In the genomic region with DNA sequence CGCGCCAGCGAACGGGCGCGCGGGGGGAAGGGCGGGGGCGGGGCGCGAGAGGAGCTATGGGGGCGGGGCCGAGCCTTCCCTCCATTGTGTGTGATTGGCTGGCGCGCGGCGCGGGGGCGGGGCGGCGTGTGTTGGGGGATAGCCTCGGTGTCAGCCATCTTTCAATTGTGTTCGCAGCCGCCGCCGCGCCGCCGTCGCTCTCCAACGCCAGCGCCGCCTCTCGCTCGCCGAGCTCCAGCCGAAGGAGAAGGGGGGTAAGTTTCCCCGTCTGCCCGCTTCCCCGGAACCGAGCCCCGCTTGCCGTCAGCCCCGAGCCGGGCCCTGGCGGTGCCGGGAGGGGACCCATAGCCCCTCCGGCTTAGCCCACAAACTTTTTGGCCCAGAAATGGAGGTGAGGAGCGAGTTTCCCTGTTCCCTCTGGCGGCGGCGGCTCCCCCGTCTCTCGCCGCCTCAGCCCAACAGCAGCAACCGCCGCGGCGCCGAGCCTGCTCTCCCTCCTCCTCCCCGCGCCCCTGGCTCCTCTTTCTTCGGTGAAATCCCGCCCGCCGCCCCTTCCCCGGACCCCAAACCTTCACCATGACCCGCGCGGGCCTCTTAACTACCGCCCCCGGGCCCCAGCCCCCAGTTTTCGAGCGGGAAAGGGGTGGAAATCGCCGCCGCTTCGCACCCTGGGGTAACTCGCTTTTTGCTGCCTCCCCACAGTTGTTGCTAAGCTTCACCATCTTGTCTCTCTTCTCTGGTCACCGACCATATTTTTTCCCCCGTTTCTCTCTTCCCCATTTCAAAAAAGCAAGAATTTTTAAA, we compare ENCODE assay signal across 1 cellular context.
TF ChIP-seq lines count a peak whose summit lies in the region.

A gene (plus strand): TSS at position 159 of the 804 bp plus-strand sequence. CDS start 1,636 bp downstream, outside the sequence.

TF ChIP-seq in HepG2, 621 proteins besides CTCF, POLR2A, EP300 and RAD21 (continued from another document and continues in another):
- no peak for TF ChIP-seq ARNTL (CRISPR knock-in tag; IDR thresholded peaks at IDR 0.05)
- no peak for TF ChIP-seq GTF2F1 (IDR thresholded peaks at IDR 0.05; ENCODE audit: low read length)
- TF ChIP-seq, protein P1, sequence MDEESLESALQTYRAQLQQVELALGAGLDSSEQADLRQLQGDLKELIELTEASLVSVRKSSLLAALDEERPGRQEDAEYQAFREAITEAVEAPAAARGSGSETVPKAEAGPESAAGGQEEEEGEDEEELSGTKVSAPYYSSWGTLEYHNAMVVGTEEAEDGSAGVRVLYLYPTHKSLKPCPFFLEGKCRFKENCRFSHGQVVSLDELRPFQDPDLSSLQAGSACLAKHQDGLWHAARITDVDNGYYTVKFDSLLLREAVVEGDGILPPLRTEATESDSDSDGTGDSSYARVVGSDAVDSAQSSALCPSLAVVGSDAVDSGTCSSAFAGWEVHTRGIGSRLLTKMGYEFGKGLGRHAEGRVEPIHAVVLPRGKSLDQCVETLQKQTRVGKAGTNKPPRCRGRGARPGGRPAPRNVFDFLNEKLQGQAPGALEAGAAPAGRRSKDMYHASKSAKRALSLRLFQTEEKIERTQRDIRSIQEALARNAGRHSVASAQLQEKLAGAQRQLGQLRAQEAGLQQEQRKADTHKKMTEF (CRISPR knock-in tag; IDR thresholded peaks at IDR 0.05) = peak; percentile 61; the same call in 1 of the 2 replicates
- TF ChIP-seq ZNF788 (CRISPR knock-in tag; IDR thresholded peaks at IDR 0.05; ENCODE audit: borderline replicate concordance) = peak; percentile 53; the same call in 1 of the 2 replicates
- TF ChIP-seq, protein P2, sequence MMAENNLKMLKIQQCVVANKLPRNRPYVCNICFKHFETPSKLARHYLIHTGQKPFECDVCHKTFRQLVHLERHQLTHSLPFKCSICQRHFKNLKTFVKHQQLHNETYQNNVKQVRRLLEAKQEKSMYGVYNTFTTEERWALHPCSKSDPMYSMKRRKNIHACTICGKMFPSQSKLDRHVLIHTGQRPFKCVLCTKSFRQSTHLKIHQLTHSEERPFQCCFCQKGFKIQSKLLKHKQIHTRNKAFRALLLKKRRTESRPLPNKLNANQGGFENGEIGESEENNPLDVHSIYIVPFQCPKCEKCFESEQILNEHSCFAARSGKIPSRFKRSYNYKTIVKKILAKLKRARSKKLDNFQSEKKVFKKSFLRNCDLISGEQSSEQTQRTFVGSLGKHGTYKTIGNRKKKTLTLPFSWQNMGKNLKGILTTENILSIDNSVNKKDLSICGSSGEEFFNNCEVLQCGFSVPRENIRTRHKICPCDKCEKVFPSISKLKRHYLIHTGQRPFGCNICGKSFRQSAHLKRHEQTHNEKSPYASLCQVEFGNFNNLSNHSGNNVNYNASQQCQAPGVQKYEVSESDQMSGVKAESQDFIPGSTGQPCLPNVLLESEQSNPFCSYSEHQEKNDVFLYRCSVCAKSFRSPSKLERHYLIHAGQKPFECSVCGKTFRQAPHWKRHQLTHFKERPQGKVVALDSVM (CRISPR knock-in tag; IDR thresholded peaks at IDR 0.05) = no peak
- TF ChIP-seq, protein P3, sequence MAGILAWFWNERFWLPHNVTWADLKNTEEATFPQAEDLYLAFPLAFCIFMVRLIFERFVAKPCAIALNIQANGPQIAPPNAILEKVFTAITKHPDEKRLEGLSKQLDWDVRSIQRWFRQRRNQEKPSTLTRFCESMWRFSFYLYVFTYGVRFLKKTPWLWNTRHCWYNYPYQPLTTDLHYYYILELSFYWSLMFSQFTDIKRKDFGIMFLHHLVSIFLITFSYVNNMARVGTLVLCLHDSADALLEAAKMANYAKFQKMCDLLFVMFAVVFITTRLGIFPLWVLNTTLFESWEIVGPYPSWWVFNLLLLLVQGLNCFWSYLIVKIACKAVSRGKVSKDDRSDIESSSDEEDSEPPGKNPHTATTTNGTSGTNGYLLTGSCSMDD (CRISPR knock-in tag; IDR thresholded peaks at IDR 0.05) = no peak
- TF ChIP-seq STAG1 (CRISPR knock-in tag; IDR thresholded peaks at IDR 0.05) = no peak
- TF ChIP-seq, protein P4, sequence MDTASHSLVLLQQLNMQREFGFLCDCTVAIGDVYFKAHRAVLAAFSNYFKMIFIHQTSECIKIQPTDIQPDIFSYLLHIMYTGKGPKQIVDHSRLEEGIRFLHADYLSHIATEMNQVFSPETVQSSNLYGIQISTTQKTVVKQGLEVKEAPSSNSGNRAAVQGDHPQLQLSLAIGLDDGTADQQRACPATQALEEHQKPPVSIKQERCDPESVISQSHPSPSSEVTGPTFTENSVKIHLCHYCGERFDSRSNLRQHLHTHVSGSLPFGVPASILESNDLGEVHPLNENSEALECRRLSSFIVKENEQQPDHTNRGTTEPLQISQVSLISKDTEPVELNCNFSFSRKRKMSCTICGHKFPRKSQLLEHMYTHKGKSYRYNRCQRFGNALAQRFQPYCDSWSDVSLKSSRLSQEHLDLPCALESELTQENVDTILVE (CRISPR knock-in tag; IDR thresholded peaks at IDR 0.05) = no peak; the same call in 1 of the 2 replicates
- 0 out of 2 replicates have a peak, but pooled peaks have one; percentile 39 for TF ChIP-seq CCDC6 (CRISPR knock-in tag; IDR thresholded peaks at IDR 0.05)
- peak; percentile 65; the same call in 1 of the 2 replicates for TF ChIP-seq KMT2A (CRISPR knock-in tag; IDR thresholded peaks at IDR 0.05)
- TF ChIP-seq HES4 (CRISPR knock-in tag; IDR thresholded peaks at IDR 0.05; ENCODE audit: borderline replicate concordance) = peak; percentile 81; the same call in 1 of the 2 replicates
- TF ChIP-seq, protein P5, sequence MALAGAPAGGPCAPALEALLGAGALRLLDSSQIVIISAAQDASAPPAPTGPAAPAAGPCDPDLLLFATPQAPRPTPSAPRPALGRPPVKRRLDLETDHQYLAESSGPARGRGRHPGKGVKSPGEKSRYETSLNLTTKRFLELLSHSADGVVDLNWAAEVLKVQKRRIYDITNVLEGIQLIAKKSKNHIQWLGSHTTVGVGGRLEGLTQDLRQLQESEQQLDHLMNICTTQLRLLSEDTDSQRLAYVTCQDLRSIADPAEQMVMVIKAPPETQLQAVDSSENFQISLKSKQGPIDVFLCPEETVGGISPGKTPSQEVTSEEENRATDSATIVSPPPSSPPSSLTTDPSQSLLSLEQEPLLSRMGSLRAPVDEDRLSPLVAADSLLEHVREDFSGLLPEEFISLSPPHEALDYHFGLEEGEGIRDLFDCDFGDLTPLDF (CRISPR knock-in tag; IDR thresholded peaks at IDR 0.05) = no peak; the same call in 1 of the 2 replicates
- TF ChIP-seq NR1H2 (CRISPR knock-in tag; IDR thresholded peaks at IDR 0.05; ENCODE audit: borderline replicate concordance, low read depth) = no peak
- no peak for TF ChIP-seq ZNF883 (CRISPR knock-in tag; IDR thresholded peaks at IDR 0.05; ENCODE audit: not compliant biosample characterization)
- TF ChIP-seq SALL1 (CRISPR knock-in tag; IDR thresholded peaks at IDR 0.05) = peak; percentile 58; the same call in 1 of the 2 replicates
- TF ChIP-seq, protein P6, sequence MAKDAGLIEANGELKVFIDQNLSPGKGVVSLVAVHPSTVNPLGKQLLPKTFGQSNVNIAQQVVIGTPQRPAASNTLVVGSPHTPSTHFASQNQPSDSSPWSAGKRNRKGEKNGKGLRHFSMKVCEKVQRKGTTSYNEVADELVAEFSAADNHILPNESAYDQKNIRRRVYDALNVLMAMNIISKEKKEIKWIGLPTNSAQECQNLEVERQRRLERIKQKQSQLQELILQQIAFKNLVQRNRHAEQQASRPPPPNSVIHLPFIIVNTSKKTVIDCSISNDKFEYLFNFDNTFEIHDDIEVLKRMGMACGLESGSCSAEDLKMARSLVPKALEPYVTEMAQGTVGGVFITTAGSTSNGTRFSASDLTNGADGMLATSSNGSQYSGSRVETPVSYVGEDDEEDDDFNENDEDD (CRISPR knock-in tag; IDR thresholded peaks at IDR 0.05; ENCODE audit: borderline replicate concordance) = no peak; the same call in 1 of the 2 replicates
- TF ChIP-seq ZBTB20 (CRISPR knock-in tag; IDR thresholded peaks at IDR 0.05; ENCODE audit: borderline replicate concordance, low read depth) = no peak
- TF ChIP-seq GATAD2A (CRISPR knock-in tag; IDR thresholded peaks at IDR 0.05) = no peak
- TF ChIP-seq, protein P7, sequence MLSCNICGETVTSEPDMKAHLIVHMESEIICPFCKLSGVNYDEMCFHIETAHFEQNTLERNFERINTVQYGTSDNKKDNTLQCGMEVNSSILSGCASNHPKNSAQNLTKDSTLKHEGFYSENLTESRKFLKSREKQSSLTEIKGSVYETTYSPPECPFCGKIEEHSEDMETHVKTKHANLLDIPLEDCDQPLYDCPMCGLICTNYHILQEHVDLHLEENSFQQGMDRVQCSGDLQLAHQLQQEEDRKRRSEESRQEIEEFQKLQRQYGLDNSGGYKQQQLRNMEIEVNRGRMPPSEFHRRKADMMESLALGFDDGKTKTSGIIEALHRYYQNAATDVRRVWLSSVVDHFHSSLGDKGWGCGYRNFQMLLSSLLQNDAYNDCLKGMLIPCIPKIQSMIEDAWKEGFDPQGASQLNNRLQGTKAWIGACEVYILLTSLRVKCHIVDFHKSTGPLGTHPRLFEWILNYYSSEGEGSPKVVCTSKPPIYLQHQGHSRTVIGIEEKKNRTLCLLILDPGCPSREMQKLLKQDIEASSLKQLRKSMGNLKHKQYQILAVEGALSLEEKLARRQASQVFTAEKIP (CRISPR knock-in tag; IDR thresholded peaks at IDR 0.05; ENCODE audit: borderline replicate concordance) = no peak
- no peak for TF ChIP-seq TEAD2 (CRISPR knock-in tag; IDR thresholded peaks at IDR 0.05)
- peak; percentile 63 for TF ChIP-seq HNRNPLL (IDR thresholded peaks at IDR 0.05; ENCODE audit: low read depth, low read length, poor library complexity, severe bottlenecking)
- TF ChIP-seq EZH2 (conservative IDR thresholded peaks at IDR 0.05; ENCODE audit: low read depth, low read length) = no peak
- TF ChIP-seq PITX1 (CRISPR knock-in tag; IDR thresholded peaks at IDR 0.05) = no peak
- TF ChIP-seq, protein P8, sequence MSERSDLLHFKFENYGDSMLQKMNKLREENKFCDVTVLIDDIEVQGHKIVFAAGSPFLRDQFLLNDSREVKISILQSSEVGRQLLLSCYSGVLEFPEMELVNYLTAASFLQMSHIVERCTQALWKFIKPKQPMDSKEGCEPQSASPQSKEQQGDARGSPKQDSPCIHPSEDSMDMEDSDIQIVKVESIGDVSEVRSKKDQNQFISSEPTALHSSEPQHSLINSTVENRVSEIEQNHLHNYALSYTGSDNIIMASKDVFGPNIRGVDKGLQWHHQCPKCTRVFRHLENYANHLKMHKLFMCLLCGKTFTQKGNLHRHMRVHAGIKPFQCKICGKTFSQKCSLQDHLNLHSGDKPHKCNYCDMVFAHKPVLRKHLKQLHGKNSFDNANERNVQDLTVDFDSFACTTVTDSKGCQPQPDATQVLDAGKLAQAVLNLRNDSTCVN (CRISPR knock-in tag; IDR thresholded peaks at IDR 0.05; ENCODE audit: borderline replicate concordance) = no peak
- no peak for TF ChIP-seq GTF3A (CRISPR knock-in tag; conservative IDR thresholded peaks at IDR 0.05)
- TF ChIP-seq, protein P9, sequence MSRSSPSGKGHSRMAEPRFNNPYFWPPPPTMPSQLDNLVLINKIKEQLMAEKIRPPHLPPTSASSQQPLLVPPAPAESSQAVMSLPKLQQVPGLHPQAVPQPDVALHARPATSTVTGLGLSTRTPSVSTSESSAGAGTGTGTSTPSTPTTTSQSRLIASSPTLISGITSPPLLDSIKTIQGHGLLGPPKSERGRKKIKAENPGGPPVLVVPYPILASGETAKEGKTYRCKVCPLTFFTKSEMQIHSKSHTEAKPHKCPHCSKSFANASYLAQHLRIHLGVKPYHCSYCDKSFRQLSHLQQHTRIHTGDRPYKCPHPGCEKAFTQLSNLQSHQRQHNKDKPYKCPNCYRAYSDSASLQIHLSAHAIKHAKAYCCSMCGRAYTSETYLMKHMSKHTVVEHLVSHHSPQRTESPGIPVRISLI (CRISPR knock-in tag; IDR thresholded peaks at IDR 0.05; ENCODE audit: borderline replicate concordance) = no peak
- TF ChIP-seq, protein P10, sequence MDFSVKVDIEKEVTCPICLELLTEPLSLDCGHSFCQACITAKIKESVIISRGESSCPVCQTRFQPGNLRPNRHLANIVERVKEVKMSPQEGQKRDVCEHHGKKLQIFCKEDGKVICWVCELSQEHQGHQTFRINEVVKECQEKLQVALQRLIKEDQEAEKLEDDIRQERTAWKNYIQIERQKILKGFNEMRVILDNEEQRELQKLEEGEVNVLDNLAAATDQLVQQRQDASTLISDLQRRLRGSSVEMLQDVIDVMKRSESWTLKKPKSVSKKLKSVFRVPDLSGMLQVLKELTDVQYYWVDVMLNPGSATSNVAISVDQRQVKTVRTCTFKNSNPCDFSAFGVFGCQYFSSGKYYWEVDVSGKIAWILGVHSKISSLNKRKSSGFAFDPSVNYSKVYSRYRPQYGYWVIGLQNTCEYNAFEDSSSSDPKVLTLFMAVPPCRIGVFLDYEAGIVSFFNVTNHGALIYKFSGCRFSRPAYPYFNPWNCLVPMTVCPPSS (IDR thresholded peaks at IDR 0.05) = no peak
- no peak for TF ChIP-seq ZNF816 (CRISPR knock-in tag; IDR thresholded peaks at IDR 0.05; ENCODE audit: borderline replicate concordance)
- TF ChIP-seq, protein P11, sequence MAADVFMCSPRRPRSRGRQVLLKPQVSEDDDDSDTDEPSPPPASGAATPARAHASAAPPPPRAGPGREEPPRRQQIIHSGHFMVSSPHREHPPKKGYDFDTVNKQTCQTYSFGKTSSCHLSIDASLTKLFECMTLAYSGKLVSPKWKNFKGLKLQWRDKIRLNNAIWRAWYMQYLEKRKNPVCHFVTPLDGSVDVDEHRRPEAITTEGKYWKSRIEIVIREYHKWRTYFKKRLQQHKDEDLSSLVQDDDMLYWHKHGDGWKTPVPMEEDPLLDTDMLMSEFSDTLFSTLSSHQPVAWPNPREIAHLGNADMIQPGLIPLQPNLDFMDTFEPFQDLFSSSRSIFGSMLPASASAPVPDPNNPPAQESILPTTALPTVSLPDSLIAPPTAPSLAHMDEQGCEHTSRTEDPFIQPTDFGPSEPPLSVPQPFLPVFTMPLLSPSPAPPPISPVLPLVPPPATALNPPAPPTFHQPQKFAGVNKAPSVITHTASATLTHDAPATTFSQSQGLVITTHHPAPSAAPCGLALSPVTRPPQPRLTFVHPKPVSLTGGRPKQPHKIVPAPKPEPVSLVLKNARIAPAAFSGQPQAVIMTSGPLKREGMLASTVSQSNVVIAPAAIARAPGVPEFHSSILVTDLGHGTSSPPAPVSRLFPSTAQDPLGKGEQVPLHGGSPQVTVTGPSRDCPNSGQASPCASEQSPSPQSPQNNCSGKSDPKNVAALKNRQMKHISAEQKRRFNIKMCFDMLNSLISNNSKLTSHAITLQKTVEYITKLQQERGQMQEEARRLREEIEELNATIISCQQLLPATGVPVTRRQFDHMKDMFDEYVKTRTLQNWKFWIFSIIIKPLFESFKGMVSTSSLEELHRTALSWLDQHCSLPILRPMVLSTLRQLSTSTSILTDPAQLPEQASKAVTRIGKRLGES (CRISPR knock-in tag; IDR thresholded peaks at IDR 0.05; ENCODE audit: borderline replicate concordance) = no peak
- TF ChIP-seq MED1 (CRISPR knock-in tag; IDR thresholded peaks at IDR 0.05) = peak; percentile 25; the same call in 1 of the 2 replicates
- TF ChIP-seq IKZF1 (IDR thresholded peaks at IDR 0.05) = no peak
- no peak for TF ChIP-seq RFX3 (CRISPR knock-in tag; IDR thresholded peaks at IDR 0.05)
- TF ChIP-seq ZNF460 (CRISPR knock-in tag; IDR thresholded peaks at IDR 0.05; ENCODE audit: borderline replicate concordance) = no peak
- TF ChIP-seq SAP130 (CRISPR knock-in tag; IDR thresholded peaks at IDR 0.05; ENCODE audit: low read depth) = peak; percentile 55
- TF ChIP-seq TMF1 (CRISPR knock-in tag; IDR thresholded peaks at IDR 0.05; ENCODE audit: low read depth) = no peak
- TF ChIP-seq ZNF207 (IDR thresholded peaks at IDR 0.05; ENCODE audit: borderline replicate concordance) = no peak
- TF ChIP-seq ZNF792 (CRISPR knock-in tag; IDR thresholded peaks at IDR 0.05) = peak; percentile 47; the same call in 1 of the 2 replicates
- TF ChIP-seq CBX2 (IDR thresholded peaks at IDR 0.05; ENCODE audit: low read depth, low read length) = no peak
- TF ChIP-seq CBX2 (CRISPR knock-in tag; IDR thresholded peaks at IDR 0.05; ENCODE audit: low read depth) = no peak
- no peak for TF ChIP-seq ZFAT (CRISPR knock-in tag; conservative IDR thresholded peaks at IDR 0.05)
